Comparison of ENCODE assay signal across 20 cellular contexts in genomic region chr12:51265024-51265423, GRCh38. TPM values are rescaled to one million over a fixed set of nuclear protein-coding genes. Genes with fewer than 3 reads are reported as not detected.
DNase-seq lines count a peak whose midpoint lies in the region; ATAC-seq and TF ChIP-seq lines count a peak whose summit lies in the region.
"Had no signal": no experiment of that assay in that cellular context is flagged by ENCODE, and none has a peak within 500 bp of the region (broad histone marks: within the 10 kb centered on the region; RNA-seq: fewer than 3 reads in every experiment).

No MANE protein-coding gene starts in this region.

- CTCF ChIA-PET in naive thymus-derived CD4-positive, alpha-beta T cell (lab: Charles Lee) = interaction anchor here (0.6 kb wide), 1 partner anchor 277 kb away, joined by 3 read pairs; no protein-coding TSS in a partner anchor

- H4K20me1 ChIP-seq in Loucy (ENCODE audit: insufficient read depth, low read length, poor library complexity, severe bottlenecking) = peaks cover 19% of the 10 kb centered on the region
- H4K20me1 ChIP-seq: BLaER1 had no signal

- peaks cover 0 to 16% (median 0%) of the 10 kb centered on the region in 5 donors for H3K27me3 Mint-ChIP-seq in naive thymus-derived CD4-positive, alpha-beta T cell

- H3K9ac ChIP-seq in Loucy (ENCODE audit: low read depth, low read length, poor library complexity, severe bottlenecking) = no peak overlapping the region
- H3K9ac ChIP-seq: BLaER1 had no signal

- H2AFZ ChIP-seq in Loucy (ENCODE audit: low read length) = no peak overlapping the region

- H3K36me3 Mint-ChIP-seq in naive thymus-derived CD4-positive, alpha-beta T cell = peaks cover 0 to 7% (median 6%) of the 10 kb centered on the region in 5 donors
- H3K36me3 Mint-ChIP-seq: activated naive CD4-positive, alpha-beta T cell treated with anti-CD3 and anti-CD28 coated beads, Interleukin-2, amount 10 ng/mL, durations not matched to agents 7 days and 5 days had no signal

- H3K4me3 Mint-ChIP-seq in naive thymus-derived CD4-positive, alpha-beta T cell = peak overlapping the region in 2 of 10 donors; percentile 7 to 36
- H3K4me3 Mint-ChIP-seq: activated naive CD4-positive, alpha-beta T cell treated with anti-CD3 and anti-CD28 coated beads, Interleukin-2, amount 10 ng/mL, durations not matched to agents 7 days and 5 days had no signal

- H3K27me3 ChIP-seq in Loucy (ENCODE audit: insufficient read depth, low read length, poor library complexity, severe bottlenecking) = no peaks in the 10 kb centered on the region
- no peaks in the 10 kb centered on the region for H3K27me3 ChIP-seq in naive thymus-derived CD4-positive, alpha-beta T cell (ENCODE audit: control insufficient read depth in 2 of 2, insufficient read depth in 2 of 2, low read length in 2 of 2)
- H3K27me3 ChIP-seq: BLaER1, brain microvascular endothelial cell, vagina had no signal

- H3K9me3 ChIP-seq in Loucy (ENCODE audit: insufficient read depth, low read depth, low read length) = no peaks in the 10 kb centered on the region
- H3K9me3 ChIP-seq in naive thymus-derived CD4-positive, alpha-beta T cell (ENCODE audit: control insufficient read depth in 2 of 3, low read length in 3 of 3) = no peaks in the 10 kb centered on the region
- H3K9me3 ChIP-seq: BLaER1, spleen, vagina had no signal

- peak; percentile 47 for ATAC-seq in GM18502 (IDR thresholded peaks at IDR 0.05; ENCODE audit: poor library complexity, unreplicated experiment)
- ATAC-seq in GM21381 (IDR thresholded peaks at IDR 0.05; ENCODE audit: unreplicated experiment) = peak; percentile 52
- peak; percentile 50 for ATAC-seq in naive thymus-derived CD4-positive, alpha-beta T cell
- no peak for ATAC-seq in GM21360 (IDR thresholded peaks at IDR 0.05; ENCODE audit: unreplicated experiment)
- ATAC-seq: left lobe of liver had no signal

- POLR2A ChIA-PET in naive thymus-derived CD4-positive, alpha-beta T cell (lab: Charles Lee) = no interaction called here

- no peak for TF ChIP-seq CTCF in Loucy (conservative IDR thresholded peaks at IDR 0.05; ENCODE audit: low read length)

- peak overlapping the region; percentile 99 for H3K4me2 ChIP-seq in Loucy (ENCODE audit: low read depth, low read length, poor library complexity, severe bottlenecking)
- H3K4me2 ChIP-seq: BLaER1 had no signal

- peak in 2 of 9 donors; percentile 7 to 20 for DNase-seq in naive thymus-derived CD4-positive, alpha-beta T cell
- DNase-seq in cerebellar nuclear complex (lab: John Stamatoyannopoulos, UW) = no peak
- DNase-seq in GM19238 (ENCODE audit: insufficient read length, low spot score) = no peak
- DNase-seq: activated naive CD4-positive, alpha-beta T cell treated with anti-CD3 and anti-CD28 coated beads, Interleukin-2, amount 10 ng/mL, durations not matched to agents 7 days and 5 days; brain microvascular endothelial cell; DMS79; effector CD4-positive, alpha-beta T cell; Karpas-422; NCI-H1436 treated with DMSO at 0.1 percent for 48 hours; NCI-H446 treated with DMSO at 0.1 percent for 48 hours; posterior cingulate gyrus; spleen had no signal

- no peaks in the 10 kb centered on the region for H3K9me2 ChIP-seq in Loucy (replicated peaks; ENCODE audit: low read depth, low read length)

- peaks cover 63% of the 10 kb centered on the region for H3K79me2 ChIP-seq in Loucy (ENCODE audit: insufficient read depth, low read length)

- no peaks in the 10 kb centered on the region for H3F3A ChIP-seq in Loucy (ENCODE audit: low read depth)

- H3K4me3 ChIP-seq in Loucy (ENCODE audit: low read length, poor library complexity, severe bottlenecking) = peak overlapping the region; percentile 27
- H3K4me3 ChIP-seq in naive thymus-derived CD4-positive, alpha-beta T cell (ENCODE audit: low read length) = no peak overlapping the region
- H3K4me3 ChIP-seq: BLaER1, spleen, vagina had no signal

- H3K36me3 ChIP-seq in Loucy (ENCODE audit: insufficient read depth, low read length) = no peaks in the 10 kb centered on the region
- peaks cover 0 to under 1% (median 0%) of the 10 kb centered on the region in 3 experiments for H3K36me3 ChIP-seq in naive thymus-derived CD4-positive, alpha-beta T cell (ENCODE audit: control insufficient read depth in 2 of 3, insufficient read depth in 3 of 3, low read length in 3 of 3)
- H3K36me3 ChIP-seq: BLaER1, brain microvascular endothelial cell, spleen, vagina had no signal

- peaks cover 42% of the 10 kb centered on the region for H3K4me1 ChIP-seq in Loucy (ENCODE audit: insufficient read depth, low read length, poor library complexity, severe bottlenecking)
- H3K4me1 ChIP-seq in naive thymus-derived CD4-positive, alpha-beta T cell (ENCODE audit: control insufficient read depth in 2 of 2, insufficient read depth in 2 of 2, low read length in 2 of 2) = peaks cover 9 to 18% of the 10 kb centered on the region in 2 donors

- H3K27ac Mint-ChIP-seq in naive thymus-derived CD4-positive, alpha-beta T cell = peak overlapping the region in 2 of 9 donors; percentile 10 to 50
- H3K27ac Mint-ChIP-seq: activated naive CD4-positive, alpha-beta T cell treated with anti-CD3 and anti-CD28 coated beads, Interleukin-2, amount 10 ng/mL, durations not matched to agents 7 days and 5 days had no signal

- peaks cover 15 to 35% (median 29%) of the 10 kb centered on the region in 7 donors for H3K4me1 Mint-ChIP-seq in naive thymus-derived CD4-positive, alpha-beta T cell

- H3K27ac ChIP-seq in naive thymus-derived CD4-positive, alpha-beta T cell (ENCODE audit: low read depth, low read length) = no peak overlapping the region
- H3K27ac ChIP-seq: BLaER1, brain microvascular endothelial cell, vagina had no signal

- intact Hi-C loops in naive thymus-derived CD4-positive, alpha-beta T cell (cut with micrococcal nuclease) = loop anchor here (5.0 to 10.0 kb wide), 2 partner anchors 50 to 57 kb away; partner anchors contain the start of genes BIN2 (in 1 of the 2) and POU6F1 (in 1 of the 2)

- peaks cover 0 to 4% (median 0%) of the 10 kb centered on the region in 11 donors for H3K9me3 Mint-ChIP-seq in naive thymus-derived CD4-positive, alpha-beta T cell
- H3K9me3 Mint-ChIP-seq: activated naive CD4-positive, alpha-beta T cell treated with anti-CD3 and anti-CD28 coated beads, Interleukin-2, amount 10 ng/mL, durations not matched to agents 7 days and 5 days had no signal

RNA-seq across cellular contexts. Expression of gene SMAGP, which starts 5.2 kb away (rescaled TPM):
- total RNA-seq in naive thymus-derived CD4-positive, alpha-beta T cell = 1 to 10 TPM; 1.5 to 7.4 (median 4.2) TPM
- polyA plus RNA-seq in naive thymus-derived CD4-positive, alpha-beta T cell = 10 to 100 TPM; 10.6 to 16.2 TPM

RNA-seq across cellular contexts. Expression of gene DAZAP2, which starts 26.4 kb away (rescaled TPM):
- 100 to 1,000 TPM; 231 to 306 (median 271) TPM for total RNA-seq in naive thymus-derived CD4-positive, alpha-beta T cell
- 1,000 to 10,000 TPM; 1,567 to 1,584 TPM for polyA plus RNA-seq in naive thymus-derived CD4-positive, alpha-beta T cell

RNA-seq across cellular contexts. Expression of gene POU6F1, which starts 47.2 kb away (rescaled TPM):
- 10 to 100 TPM in 4 of 5 experiments, 1 to 10 TPM in 1; 5.1 to 85.5 (median 33.5) TPM for total RNA-seq in naive thymus-derived CD4-positive, alpha-beta T cell
- polyA plus RNA-seq in naive thymus-derived CD4-positive, alpha-beta T cell = 1 to 10 TPM; 1.8 to 4.7 TPM

RNA-seq across cellular contexts. Expression of gene BIN2, which starts 59.0 kb away (rescaled TPM):
- total RNA-seq in naive thymus-derived CD4-positive, alpha-beta T cell = 100 to 1,000 TPM; 159 to 255 (median 249) TPM
- 100 to 1,000 TPM; 198 to 290 TPM for polyA plus RNA-seq in naive thymus-derived CD4-positive, alpha-beta T cell
- total RNA-seq: H1 had no signal
- polyA plus RNA-seq: H1 had no signal
